8 cellular contexts compared by ENCODE assay signal in the genomic region with DNA sequence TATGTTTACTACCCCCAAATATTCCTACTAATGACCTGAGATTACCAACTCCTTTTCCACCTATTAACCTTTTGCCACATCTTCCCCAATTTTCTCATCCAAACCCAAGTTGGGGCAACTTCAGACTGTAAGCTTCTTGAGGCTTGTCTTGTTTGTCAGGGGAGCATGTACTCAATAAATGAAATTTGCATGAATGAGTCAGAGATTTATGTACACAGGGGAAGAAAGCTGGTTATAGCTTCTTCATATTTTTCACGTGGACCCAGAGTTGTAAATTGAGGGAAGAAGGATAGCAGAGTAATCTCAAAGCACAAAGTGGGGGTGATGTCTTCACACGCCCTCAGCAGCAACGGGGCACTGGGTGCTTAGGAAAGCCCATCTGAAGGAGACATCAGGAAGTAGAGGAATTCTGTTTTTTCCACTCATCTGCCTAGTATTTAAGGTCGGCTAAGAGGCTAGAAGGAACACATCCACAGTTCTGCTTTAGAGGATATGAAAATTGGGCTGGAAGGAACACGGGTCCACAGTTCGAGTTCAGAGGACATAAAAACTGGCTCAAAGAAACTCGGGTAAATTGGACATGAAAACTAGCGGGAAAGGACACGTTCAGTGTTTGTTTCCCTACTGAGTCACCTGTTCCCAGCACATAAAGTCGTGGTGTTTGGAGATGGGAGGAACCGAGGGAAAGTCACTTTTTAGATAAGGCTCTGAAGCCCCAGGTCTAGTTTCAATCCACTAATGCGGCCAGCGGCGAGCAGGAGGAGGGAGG. TPM values are rescaled to one million over a fixed set of nuclear protein-coding genes. Genes with fewer than 3 reads are reported as not detected.
DNase-seq lines count a peak whose midpoint lies in the region; ATAC-seq and TF ChIP-seq lines count a peak whose summit lies in the region.

No MANE protein-coding gene starts in this region.

- H3K4me3 ChIP-seq in BJ (ENCODE audit: low read depth, low read length) (peak overlapping the region; percentile 52), HFF-Myc (replicated peaks; ENCODE audit: low read depth, low read length) (peak overlapping the region; percentile 21), astrocyte of the cerebellum (ENCODE audit: low read depth, low read length) (peak overlapping the region; percentile 45), mesenchymal stem cell (ENCODE audit: insufficient read depth in 1 of 2, low read depth in 1 of 2, low read length in 2 of 2) (peak overlapping the region in 1 of 2 experiments; percentile 61)

- no peak for DNase-seq in BJ (ENCODE audit: low read depth)
- no peak for DNase-seq in HFF-Myc (ENCODE audit: extremely low read depth, low read depth)
- DNase-seq in astrocyte of the cerebellum (ENCODE audit: low read depth) = no peak
- no peak for DNase-seq in mesenchymal stem cell
- no peak for DNase-seq in sciatic nerve (ENCODE audit: low spot score)
- DNase-seq in dermis blood vessel endothelial cell = no peak
- DNase-seq in NCI-H345 treated with DMSO at 0.1 percent for 48 hours (lab: John Stamatoyannopoulos, UW; ENCODE audit: unreplicated experiment) = no peak

- H3K36me3 ChIP-seq in BJ (ENCODE audit: control insufficient read depth, insufficient read depth, low read length) (no peaks in the 10 kb centered on the region), mesenchymal stem cell (ENCODE audit: control insufficient read depth in 1 of 2, insufficient read depth in 2 of 2, low read depth in 1 of 2, low read length in 2 of 2) (peaks cover 0 to 4% of the 10 kb centered on the region in 2 experiments)

- H2BK12ac ChIP-seq in mesenchymal stem cell (ENCODE audit: low read length in 2 of 2) = no peak overlapping the region

- H3K14ac ChIP-seq in mesenchymal stem cell (ENCODE audit: low read length in 2 of 2) = no peak overlapping the region

- H3K4me1 ChIP-seq in mesenchymal stem cell (ENCODE audit: control insufficient read depth, insufficient read depth, low read depth, low read length) = no peaks in the 10 kb centered on the region

- POLR2A ChIA-PET in BJ (lab: Charles Lee) = no interaction called here

- H3K9ac ChIP-seq in mesenchymal stem cell (ENCODE audit: low read length) = peak overlapping the region; percentile 15

- no peak overlapping the region for H4K8ac ChIP-seq in mesenchymal stem cell (ENCODE audit: low read length)

- 40% methylated on average over 14 of the region's 14 CpGs for WGBS in mesenchymal stem cell

- TF ChIP-seq CTCF in BJ (IDR thresholded peaks at IDR 0.05; ENCODE audit: insufficient read depth, low read depth, low read length) = no peak
- no peak for TF ChIP-seq CTCF in HFF-Myc (IDR thresholded peaks at IDR 0.05; ENCODE audit: low read depth, low read length, missing control alignments)
- TF ChIP-seq CTCF in astrocyte of the cerebellum (IDR thresholded peaks at IDR 0.05; ENCODE audit: low read depth, low read length, missing control alignments) = no peak

- no peak for ATAC-seq in HG03196 (IDR thresholded peaks at IDR 0.05; ENCODE audit: unreplicated experiment)
- no peak for ATAC-seq in sciatic nerve

- H3K4ac ChIP-seq in mesenchymal stem cell (ENCODE audit: low read depth in 1 of 2, low read length in 2 of 2) = no peak overlapping the region

- no peak overlapping the region for H2AK5ac ChIP-seq in mesenchymal stem cell (ENCODE audit: low read length, severe bottlenecking)

- H4K91ac ChIP-seq in mesenchymal stem cell (ENCODE audit: low read length) = no peak overlapping the region

- H2BK5ac ChIP-seq in mesenchymal stem cell (ENCODE audit: low read depth, low read length, poor library complexity, severe bottlenecking) = no peak overlapping the region

- no peak overlapping the region for H3K18ac ChIP-seq in mesenchymal stem cell (ENCODE audit: low read depth in 1 of 2, low read length in 2 of 2)

- H2BK15ac ChIP-seq in mesenchymal stem cell (ENCODE audit: low read depth, poor library complexity, severe bottlenecking) = no peak overlapping the region

- intact Hi-C loops in sciatic nerve (cut with DNase I) = no loop called here

- H3K79me1 ChIP-seq in mesenchymal stem cell (replicated peaks; ENCODE audit: low read length, poor library complexity, severe bottlenecking) = no peaks in the 10 kb centered on the region

- no peaks in the 10 kb centered on the region for H3K9me3 ChIP-seq in mesenchymal stem cell (ENCODE audit: control insufficient read depth, low read length)

- H3K23ac ChIP-seq in mesenchymal stem cell (ENCODE audit: low read length in 2 of 2) = no peak overlapping the region

- H2BK120ac ChIP-seq in mesenchymal stem cell (ENCODE audit: low read depth, low read length) = no peak overlapping the region

- no peak overlapping the region for H2AFZ ChIP-seq in mesenchymal stem cell (ENCODE audit: low read depth, low read length)

- CTCF ChIA-PET in BJ (lab: Yijun Ruan, JAX) = interaction anchor here (0.6 to 0.9 kb wide), 2 partner anchors 53 to 708 kb away, joined by 3 read pairs; a partner anchor contains a TSS

- in situ Hi-C loops in astrocyte of the cerebellum (cut with HindIII; ENCODE audit: low sequenced_read_pairs) = no loop called here

- peak overlapping the region; percentile 49 for H3K4me2 ChIP-seq in mesenchymal stem cell (ENCODE audit: low read length, poor library complexity, severe bottlenecking)

- H3K27ac ChIP-seq in mesenchymal stem cell (ENCODE audit: low read length, poor library complexity, severe bottlenecking) = no peak overlapping the region

- no peaks in the 10 kb centered on the region for H3K27me3 ChIP-seq in BJ (ENCODE audit: control insufficient read depth, insufficient read depth, low read length)
- H3K27me3 ChIP-seq in mesenchymal stem cell (ENCODE audit: control insufficient read depth in 1 of 2, insufficient read depth in 1 of 2, low read length in 2 of 2) = no peaks in the 10 kb centered on the region

RNA-seq across cellular contexts. Expression of a gene that starts 0.7 kb away (rescaled TPM):
- 7.4 and 8.6 TPM in 2 replicates for polyA plus RNA-seq in BJ (2011; rRNA removed)
- polyA minus RNA-seq in BJ (2011; rRNA and poly(A)+ RNA removed) = 3.7 and 3.9 TPM in 2 replicates
- 13.2 TPM for polyA plus RNA-seq in mesenchymal stem cell (2013, experiment 1 of 2)
- polyA plus RNA-seq in mesenchymal stem cell (2013, experiment 2 of 2) = 12.4 TPM
- total RNA-seq in sciatic nerve (35.9 TPM), dermis blood vessel endothelial cell (1.5 and 2.7 TPM in 2 replicates)

RNA-seq across cellular contexts. Expression of a gene that starts 52.9 kb away (rescaled TPM):
- 2.9 and 5.1 TPM in 2 replicates for polyA plus RNA-seq in BJ (2011; rRNA removed)
- 0.93 and 1.2 TPM in 2 replicates for polyA minus RNA-seq in BJ (2011; rRNA and poly(A)+ RNA removed)
- 13.3 TPM for polyA plus RNA-seq in mesenchymal stem cell (2013, experiment 1 of 2)
- 11.8 TPM for polyA plus RNA-seq in mesenchymal stem cell (2013, experiment 2 of 2)
- total RNA-seq in sciatic nerve = 17.7 TPM
- 3.4 and 6.3 TPM in 2 replicates for total RNA-seq in dermis blood vessel endothelial cell
